ENCODE assay signal across 1 cellular context in genomic region chr10:5446390-5446926, GRCh38.
TF ChIP-seq lines count a peak whose summit lies in the region.

No MANE protein-coding gene starts in this region.

TF ChIP-seq in HepG2, 621 proteins besides CTCF, POLR2A, EP300 and RAD21 (continued from another document and continues in another):
- TF ChIP-seq ZBED4 (CRISPR knock-in tag; IDR thresholded peaks at IDR 0.05; ENCODE audit: borderline replicate concordance) (peak; percentile 78), TRAFD1 (CRISPR knock-in tag; IDR thresholded peaks at IDR 0.05; ENCODE audit: borderline replicate concordance) (no peak), HOMEZ (CRISPR knock-in tag; IDR thresholded peaks at IDR 0.05; ENCODE audit: low read depth) (peak; percentile 81), RELA (CRISPR knock-in tag; IDR thresholded peaks at IDR 0.05) (peak; percentile 72; the same call in 1 of the 2 replicates), PCBP2 (optimal IDR thresholded peaks at IDR 0.05; ENCODE audit: low read depth, low read length, poor library complexity, severe bottlenecking) (no peak), SKI (IDR thresholded peaks at IDR 0.05; ENCODE audit: partially characterized antibody) (no peak), KAT8 (CRISPR knock-in tag; IDR thresholded peaks at IDR 0.05) (peak; percentile 63), BRD4 (CRISPR knock-in tag; IDR thresholded peaks at IDR 0.05) (peak; percentile 88), ZBTB38 (CRISPR knock-in tag; IDR thresholded peaks at IDR 0.05) (peak; percentile 84; the same call in 1 of the 2 replicates), NFAT5 (CRISPR knock-in tag; IDR thresholded peaks at IDR 0.05) (peak; percentile 42; the same call in 1 of the 2 replicates), TP53 (CRISPR knock-in tag; conservative IDR thresholded peaks at IDR 0.05) (no peak; the same call in 1 of the 2 replicates), FOXM1 (CRISPR knock-in tag; IDR thresholded peaks at IDR 0.05) (no peak), SOX6 (IDR thresholded peaks at IDR 0.05) (no peak), SOX6 (CRISPR knock-in tag; IDR thresholded peaks at IDR 0.05) (peak; percentile 71), GTF2F1 (IDR thresholded peaks at IDR 0.05; ENCODE audit: low read length) (peak; percentile 92), ARID2 (CRISPR knock-in tag; IDR thresholded peaks at IDR 0.05; ENCODE audit: borderline replicate concordance) (peak; percentile 53; the same call in 1 of the 2 replicates), RXRA (CRISPR knock-in tag; IDR thresholded peaks at IDR 0.05) (peak; percentile 69), ZMAT3 (CRISPR knock-in tag; conservative IDR thresholded peaks at IDR 0.05) (peak; percentile 59; the same call in 1 of the 2 replicates), GZF1 (CRISPR knock-in tag; IDR thresholded peaks at IDR 0.05) (no peak), ZNF256 (CRISPR knock-in tag; conservative IDR thresholded peaks at IDR 0.05) (0 out of 2 replicates have a peak, but pooled peaks have one; percentile 43), SNAPC2 (CRISPR knock-in tag; IDR thresholded peaks at IDR 0.05) (no peak), AFF4 (CRISPR knock-in tag; IDR thresholded peaks at IDR 0.05) (peak; percentile 98), TIGD3 (CRISPR knock-in tag; IDR thresholded peaks at IDR 0.05; ENCODE audit: borderline replicate concordance) (no peak), ZNF142 (CRISPR knock-in tag; IDR thresholded peaks at IDR 0.05) (peak; percentile 89), SMYD3 (CRISPR knock-in tag; IDR thresholded peaks at IDR 0.05) (peak; percentile 93), ZNF547 (CRISPR knock-in tag; IDR thresholded peaks at IDR 0.05) (peak; percentile 88)
